ENCODE assay signal across 25 cellular contexts in genomic region chr2:200447139-200447855, GRCh38.
A peak's percentile ranks its signal among the peaks of the same experiment; 100 is the strongest.
DNase-seq lines count a peak whose midpoint lies in the region; ATAC-seq and TF ChIP-seq lines count a peak whose summit lies in the region.
"Had no signal": no experiment of that assay in that cellular context is flagged by ENCODE, and none has a peak within 500 bp of the region (broad histone marks: within the 10 kb centered on the region; RNA-seq: fewer than 3 reads in every experiment).

No MANE protein-coding gene starts in this region.

- H3K4me2 ChIP-seq in osteoblast (ENCODE audit: insufficient read depth, low read length), result no peak overlapping the region

- no peaks in the 10 kb centered on the region for H3K9me3 Mint-ChIP-seq in activated naive CD4-positive, alpha-beta T cell treated with anti-CD3 and anti-CD28 coated beads, Interleukin-2, amount 50 U/mL, for 24 hours
- H3K9me3 Mint-ChIP-seq in stimulated activated effector memory CD8-positive, alpha-beta T cell treated with anti-CD3 and anti-CD28 coated beads, Interleukin-12 subunit alpha, Interleukin-12 subunit beta, amount 100 ng/mL, for 72 hours, result no peaks in the 10 kb centered on the region
- H3K9me3 Mint-ChIP-seq in naive thymus-derived CD8-positive, alpha-beta T cell, result no peaks in the 10 kb centered on the region
- H3K9me3 Mint-ChIP-seq: dendritic cell treated with granulocyte-macrophage colony-stimulating factor and Interleukin-4, amounts not matched to agents 40 ng/mL and 50 ng/mL, for 4 days; immature natural killer cell had no signal

- no peak overlapping the region for H3K4me3 ChIP-seq in osteoblast (ENCODE audit: insufficient read depth, low read length)
- H3K4me3 ChIP-seq: body of pancreas, lower lobe of right lung, skin epidermis, thoracic aorta had no signal

- peaks cover 10% of the 10 kb centered on the region for H3K4me1 Mint-ChIP-seq in activated naive CD4-positive, alpha-beta T cell treated with anti-CD3 and anti-CD28 coated beads, Interleukin-2, amount 50 U/mL, for 24 hours
- H3K4me1 Mint-ChIP-seq in stimulated activated effector memory CD8-positive, alpha-beta T cell treated with anti-CD3 and anti-CD28 coated beads, Interleukin-12 subunit alpha, Interleukin-12 subunit beta, amount 100 ng/mL, for 72 hours, result peaks cover 18% of the 10 kb centered on the region
- peaks cover 0 to 19% (median 0%) of the 10 kb centered on the region in 4 donors for H3K4me1 Mint-ChIP-seq in naive thymus-derived CD8-positive, alpha-beta T cell
- H3K4me1 Mint-ChIP-seq: immature natural killer cell had no signal

- TF ChIP-seq CTCF in osteoblast (IDR thresholded peaks at IDR 0.05; ENCODE audit: extremely low read depth, low read depth, low read length), result no peak

- no peak overlapping the region for H3K4me3 Mint-ChIP-seq in activated naive CD4-positive, alpha-beta T cell treated with anti-CD3 and anti-CD28 coated beads, Interleukin-2, amount 50 U/mL, for 24 hours
- no peak overlapping the region for H3K4me3 Mint-ChIP-seq in stimulated activated effector memory CD8-positive, alpha-beta T cell treated with anti-CD3 and anti-CD28 coated beads, Interleukin-12 subunit alpha, Interleukin-12 subunit beta, amount 100 ng/mL, for 72 hours
- H3K4me3 Mint-ChIP-seq in naive thymus-derived CD8-positive, alpha-beta T cell, result no peak overlapping the region
- H3K4me3 Mint-ChIP-seq: dendritic cell treated with granulocyte-macrophage colony-stimulating factor and Interleukin-4, amounts not matched to agents 40 ng/mL and 50 ng/mL, for 4 days; immature natural killer cell; naive B cell had no signal

- H3K4me1 ChIP-seq in osteoblast (ENCODE audit: insufficient read depth, low read length), result peaks cover 8% of the 10 kb centered on the region
- H3K4me1 ChIP-seq: body of pancreas had no signal

- no peaks in the 10 kb centered on the region for H3K27me3 Mint-ChIP-seq in activated naive CD4-positive, alpha-beta T cell treated with anti-CD3 and anti-CD28 coated beads, Interleukin-2, amount 50 U/mL, for 24 hours
- H3K27me3 Mint-ChIP-seq in naive thymus-derived CD8-positive, alpha-beta T cell, result peaks cover 0 to 4% (median 0%) of the 10 kb centered on the region in 5 donors
- H3K27me3 Mint-ChIP-seq: dendritic cell treated with granulocyte-macrophage colony-stimulating factor and Interleukin-4, amounts not matched to agents 40 ng/mL and 50 ng/mL, for 4 days; naive B cell had no signal

- H3K27me3 ChIP-seq in osteoblast (ENCODE audit: insufficient read depth, low read length), result no peaks in the 10 kb centered on the region
- H3K27me3 ChIP-seq: body of pancreas had no signal

- no peaks in the 10 kb centered on the region for H3K79me2 ChIP-seq in osteoblast (ENCODE audit: insufficient read depth, low read length)

- no peaks in the 10 kb centered on the region for H3K9me3 ChIP-seq in osteoblast (ENCODE audit: low read depth, low read length)
- H3K9me3 ChIP-seq: body of pancreas, lower lobe of right lung, thoracic aorta had no signal

- H3K36me3 ChIP-seq in osteoblast (ENCODE audit: insufficient read depth, low read length), result peaks cover 20% of the 10 kb centered on the region
- H3K36me3 ChIP-seq: thoracic aorta had no signal

- DNase-seq in activated naive CD4-positive, alpha-beta T cell treated with Interleukin-2 at 50 U/mL for 16 hours, result no peak
- peak; percentile 39 for DNase-seq in M059J (ENCODE audit: low read depth)
- peak; percentile 55 for DNase-seq in cerebellum (ENCODE audit: low spot score)
- DNase-seq in stimulated activated effector memory CD8-positive, alpha-beta T cell treated with anti-CD3 and anti-CD28 coated beads, Interleukin-12 subunit alpha, Interleukin-12 subunit beta, amount 100 ng/mL, for 72 hours (ENCODE audit: low spot score in 2 of 2), result no peak
- no peak for DNase-seq in naive thymus-derived CD8-positive, alpha-beta T cell
- no peak for DNase-seq in NCI-H1092 treated with DMSO at 0.1 percent for 48 hours (lab: John Stamatoyannopoulos, UW)
- DNase-seq in osteoblast (ENCODE audit: insufficient read length, low spot score, missing footprints), result no peak
- DNase-seq: activated gamma-delta T cell; body of pancreas; GOT3; immature natural killer cell; KBM-7; lower lobe of right lung; naive B cell; NCI-H1417; NCI-H446; posterior cingulate gyrus; stimulated activated CD4-positive, alpha-beta T cell treated with anti-CD3 and anti-CD28 coated beads, Interleukin-4, amount 100 ng/mL, for 4 hours; stimulated activated CD8-positive, alpha-beta memory T cell treated with anti-CD3 and anti-CD28 coated beads, Interleukin-4, amount 100 ng/mL, for 48 hours had no signal

- no peak overlapping the region for H2AFZ ChIP-seq in osteoblast (ENCODE audit: low read length)

- H3K27ac ChIP-seq in osteoblast (ENCODE audit: low read depth, low read length), result no peak overlapping the region
- H3K27ac ChIP-seq: body of pancreas, epithelial cell of prostate, lower lobe of right lung, skin epidermis, thoracic aorta, VCaP had no signal

- no peaks in the 10 kb centered on the region for H3K36me3 Mint-ChIP-seq in activated naive CD4-positive, alpha-beta T cell treated with anti-CD3 and anti-CD28 coated beads, Interleukin-2, amount 50 U/mL, for 24 hours
- peaks cover 12% of the 10 kb centered on the region for H3K36me3 Mint-ChIP-seq in stimulated activated effector memory CD8-positive, alpha-beta T cell treated with anti-CD3 and anti-CD28 coated beads, Interleukin-12 subunit alpha, Interleukin-12 subunit beta, amount 100 ng/mL, for 72 hours
- H3K36me3 Mint-ChIP-seq in naive thymus-derived CD8-positive, alpha-beta T cell, result no peaks in the 10 kb centered on the region
- H3K36me3 Mint-ChIP-seq: naive B cell had no signal

- no peaks in the 10 kb centered on the region for H4K20me1 ChIP-seq in osteoblast (ENCODE audit: insufficient read depth, low read length)

- POLR2A ChIA-PET in naive thymus-derived CD8-positive, alpha-beta T cell (lab: Charles Lee), result no interaction called here

- peak overlapping the region; percentile 68 for H3K27ac Mint-ChIP-seq in activated naive CD4-positive, alpha-beta T cell treated with anti-CD3 and anti-CD28 coated beads, Interleukin-2, amount 50 U/mL, for 24 hours
- H3K27ac Mint-ChIP-seq in stimulated activated effector memory CD8-positive, alpha-beta T cell treated with anti-CD3 and anti-CD28 coated beads, Interleukin-12 subunit alpha, Interleukin-12 subunit beta, amount 100 ng/mL, for 72 hours, result peak overlapping the region; percentile 36
- no peak overlapping the region for H3K27ac Mint-ChIP-seq in naive thymus-derived CD8-positive, alpha-beta T cell
- H3K27ac Mint-ChIP-seq: dendritic cell treated with granulocyte-macrophage colony-stimulating factor and Interleukin-4, amounts not matched to agents 40 ng/mL and 50 ng/mL, for 4 days; immature natural killer cell had no signal

- ATAC-seq in stimulated activated effector memory CD8-positive, alpha-beta T cell treated with anti-CD3 and anti-CD28 coated beads, Interleukin-12 subunit alpha, Interleukin-12 subunit beta, amount 100 ng/mL, for 72 hours, result peak; percentile 77
- no peak for ATAC-seq in naive thymus-derived CD8-positive, alpha-beta T cell
- ATAC-seq: body of pancreas, lower lobe of right lung had no signal

Comparison
In these comparisons a context has a peak if more than half of its experiments do, and no peak if none do; other contexts are left out.
1. H3K27ac Mint-ChIP-seq: peak in activated naive CD4-positive, alpha-beta T cell treated with anti-CD3 and anti-CD28 coated beads, Interleukin-2, amount 50 U/mL, for 24 hours (single experiment) and stimulated activated effector memory CD8-positive, alpha-beta T cell treated with anti-CD3 and anti-CD28 coated beads, Interleukin-12 subunit alpha, Interleukin-12 subunit beta, amount 100 ng/mL, for 72 hours (single experiment); none in naive thymus-derived CD8-positive, alpha-beta T cell (0 of 10).
2. DNase-seq: peak in M059J (single experiment) and cerebellum (single experiment); none in activated naive CD4-positive, alpha-beta T cell treated with Interleukin-2 at 50 U/mL for 16 hours (single experiment), stimulated activated effector memory CD8-positive, alpha-beta T cell treated with anti-CD3 and anti-CD28 coated beads, Interleukin-12 subunit alpha, Interleukin-12 subunit beta, amount 100 ng/mL, for 72 hours (0 of 2), naive thymus-derived CD8-positive, alpha-beta T cell (0 of 10), NCI-H1092 treated with DMSO at 0.1 percent for 48 hours (single experiment) and osteoblast (single experiment).